ENCODE assay signal across 1 cellular context in the genomic region with DNA sequence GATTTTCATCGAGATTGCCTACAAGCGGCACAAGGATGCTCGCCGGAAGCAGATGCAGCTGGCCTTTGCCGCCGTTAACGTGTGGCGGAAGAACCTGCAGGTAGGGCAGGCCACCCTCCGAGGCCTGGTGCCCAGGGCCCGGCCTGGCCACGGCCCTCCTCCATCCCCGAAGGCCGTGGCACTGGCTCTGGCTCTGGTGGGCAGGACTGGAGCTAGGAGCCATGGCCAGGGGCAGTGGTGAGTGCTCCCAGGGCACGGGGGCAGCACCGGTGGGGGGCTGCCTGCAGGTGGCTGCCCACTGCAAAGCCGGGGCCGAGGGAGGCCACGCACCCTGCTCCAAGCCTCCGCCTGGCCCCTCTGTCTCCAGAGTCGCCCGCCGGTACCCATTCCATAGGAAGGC.
TF ChIP-seq lines count a peak whose summit lies in the region.

No MANE protein-coding gene starts in this region.

TF ChIP-seq in K562, 482 proteins besides CTCF, POLR2A, EP300 and RAD21:
- TF ChIP-seq ZNF24 (IDR thresholded peaks at IDR 0.05) (no peak), KAT7 (CRISPR knock-in tag; IDR thresholded peaks at IDR 0.05; ENCODE audit: borderline replicate concordance) (no peak), DDX20 (tag; IDR thresholded peaks at IDR 0.05; ENCODE audit: low read depth) (no peak), MYC (IDR thresholded peaks at IDR 0.05; ENCODE audit: low read depth, low read length) (no peak), MYC (CRISPR knock-in tag; IDR thresholded peaks at IDR 0.05; ENCODE audit: borderline replicate concordance, low read depth) (no peak)
- TF ChIP-seq, protein P1, sequence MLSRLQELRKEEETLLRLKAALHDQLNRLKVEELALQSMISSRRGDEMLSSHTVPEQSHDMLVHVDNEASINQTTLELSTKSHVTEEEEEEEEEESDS (CRISPR knock-in tag; IDR thresholded peaks at IDR 0.05) = no peak
- TF ChIP-seq, protein P2, sequence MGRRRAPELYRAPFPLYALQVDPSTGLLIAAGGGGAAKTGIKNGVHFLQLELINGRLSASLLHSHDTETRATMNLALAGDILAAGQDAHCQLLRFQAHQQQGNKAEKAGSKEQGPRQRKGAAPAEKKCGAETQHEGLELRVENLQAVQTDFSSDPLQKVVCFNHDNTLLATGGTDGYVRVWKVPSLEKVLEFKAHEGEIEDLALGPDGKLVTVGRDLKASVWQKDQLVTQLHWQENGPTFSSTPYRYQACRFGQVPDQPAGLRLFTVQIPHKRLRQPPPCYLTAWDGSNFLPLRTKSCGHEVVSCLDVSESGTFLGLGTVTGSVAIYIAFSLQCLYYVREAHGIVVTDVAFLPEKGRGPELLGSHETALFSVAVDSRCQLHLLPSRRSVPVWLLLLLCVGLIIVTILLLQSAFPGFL (CRISPR knock-in tag; IDR thresholded peaks at IDR 0.05) = no peak
